ENCODE assay signal across 1 cellular context in the genomic region with DNA sequence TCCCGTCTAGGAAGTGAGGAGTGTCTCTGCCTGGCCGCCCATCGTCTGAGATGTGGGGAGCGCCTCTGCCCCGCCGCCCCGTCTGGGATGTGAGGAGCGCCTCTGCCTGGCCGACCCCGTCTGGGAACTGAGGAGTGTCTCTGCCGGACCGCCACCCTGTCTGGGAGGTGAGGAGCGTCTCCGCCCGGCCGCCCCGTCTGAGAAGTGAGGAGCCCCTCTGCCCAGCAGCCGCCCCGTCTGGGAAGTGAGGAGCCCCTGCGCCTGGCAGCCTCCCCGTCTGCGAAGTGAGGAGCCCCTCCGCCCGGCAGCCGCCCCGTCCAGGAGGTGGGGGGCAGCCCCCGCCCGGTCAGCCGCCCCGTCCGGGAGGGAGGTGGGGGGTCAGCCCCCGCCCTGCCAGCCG. TPM values are rescaled to one million over a fixed set of nuclear protein-coding genes. Genes with fewer than 3 reads are reported as not detected.
"Had no signal": no experiment of that assay in that cellular context is flagged by ENCODE, and none has a peak within 500 bp of the region (broad histone marks: within the 10 kb centered on the region; RNA-seq: fewer than 3 reads in every experiment).

No MANE protein-coding gene starts in this region.

RNA-seq across cellular contexts. Expression of a gene that starts 52.3 kb away (rescaled TPM):
- total RNA-seq: MCF 10A had no signal
